Comparison of ENCODE assay signal across 8 cellular contexts in genomic region chr1:59976194-59977074, GRCh38. TPM values are rescaled to one million over a fixed set of nuclear protein-coding genes. Genes with fewer than 3 reads are reported as not detected.
DNase-seq lines count a peak whose midpoint lies in the region; ATAC-seq and TF ChIP-seq lines count a peak whose summit lies in the region.

No MANE protein-coding gene starts in this region.

- ATAC-seq in GM18867 (IDR thresholded peaks at IDR 0.05; ENCODE audit: unreplicated experiment), result peak; percentile 64
- ATAC-seq in Panc1, result peak; percentile 75
- no peak for ATAC-seq in HG02571 (IDR thresholded peaks at IDR 0.05; ENCODE audit: unreplicated experiment)

- H4K20me1 ChIP-seq in KMS-11 (ENCODE audit: insufficient read depth), result no peaks in the 10 kb centered on the region

- H3K9me3 ChIP-seq in Panc1 (ENCODE audit: control insufficient read depth, insufficient read depth, low read depth, low read length), result no peaks in the 10 kb centered on the region
- H3K9me3 ChIP-seq in cardiac muscle cell (ENCODE audit: low read depth), result no peaks in the 10 kb centered on the region

- in situ Hi-C loops in Panc1 (cut with HindIII; ENCODE audit: low pct_unique_long_range_greater_than_20kb, low sequenced_read_pairs), result no loop called here

- peaks cover 3% of the 10 kb centered on the region for H3K4me1 ChIP-seq in KMS-11 (ENCODE audit: low read depth, poor library complexity, severe bottlenecking)
- peaks cover 3% of the 10 kb centered on the region for H3K4me1 ChIP-seq in Panc1 (ENCODE audit: control insufficient read depth, insufficient read depth, low read length)
- no peaks in the 10 kb centered on the region for H3K4me1 ChIP-seq in cardiac muscle cell (ENCODE audit: low read depth)

- H3K4me2 ChIP-seq in KMS-11, result no peak overlapping the region

- no peak overlapping the region for H2AFZ ChIP-seq in KMS-11 (ENCODE audit: low read depth)

- CTCF ChIA-PET in Panc1 (lab: Charles Lee), result interaction anchor here (0.7 kb wide), 1 partner anchor 122 kb away, joined by 3 read pairs; no protein-coding TSS in a partner anchor

- no peaks in the 10 kb centered on the region for H3K79me2 ChIP-seq in KMS-11 (ENCODE audit: insufficient read depth, low read depth)

- H3K27me3 ChIP-seq in KMS-11 (ENCODE audit: insufficient read depth, low read depth) (no peaks in the 10 kb centered on the region), Panc1 (ENCODE audit: control insufficient read depth, insufficient read depth, low read length) (peaks cover 9% of the 10 kb centered on the region), cardiac muscle cell (peaks cover 13% of the 10 kb centered on the region)

- H3K27ac ChIP-seq in KMS-11 (no peak overlapping the region), Panc1 (ENCODE audit: low read length) (no peak overlapping the region), cardiac muscle cell (no peak overlapping the region)

- no TSS peak for BruUV-seq in Panc1 (replicated peaks; lab: Mats Ljungman, UMichigan)

- H3K4me3 ChIP-seq in AG09309 (ENCODE audit: control insufficient read depth, low read depth, low read length) (no peak overlapping the region), KMS-11 (IDR thresholded peaks at IDR 0.05; ENCODE audit: insufficient read depth, low read depth, low read length) (no peak overlapping the region), Panc1 (ENCODE audit: low read depth in 2 of 2, low read length in 2 of 2) (no peak overlapping the region), cardiac muscle cell (no peak overlapping the region)

- H3K9ac ChIP-seq in KMS-11, result no peak overlapping the region

- TF ChIP-seq CTCF in AG09309 (IDR thresholded peaks at IDR 0.05; ENCODE audit: control insufficient read depth, insufficient read depth, low read depth, low read length, missing control alignments), result peak; percentile 86
- peak; percentile 53 for TF ChIP-seq CTCF in KMS-11 (conservative IDR thresholded peaks at IDR 0.05; ENCODE audit: low read depth, low read length)
- peak; percentile 92 for TF ChIP-seq CTCF in Panc1 (IDR thresholded peaks at IDR 0.05)
- TF ChIP-seq CTCF in cardiac muscle cell (IDR thresholded peaks at IDR 0.05; ENCODE audit: low read depth, low read length), result peak; percentile 89

- POLR2A ChIA-PET in Panc1 (lab: Charles Lee), result interaction anchor here (0.6 kb wide), 1 partner anchor 263 kb away, joined by 3 read pairs; no protein-coding TSS in a partner anchor

- intact Hi-C loops in Panc1 (cut with micrococcal nuclease; ENCODE audit: unreplicated experiment), result loop anchor here (5.0 to 10.0 kb wide), 2 partner anchors 148 to 1066 kb away; no protein-coding TSS in a partner anchor
- intact Hi-C loops in posterior vena cava (cut with DNase I), result loop anchor here in 1 of 2 donors (10.0 kb wide), 2 partner anchors 158 to 1478 kb away; no protein-coding TSS in a partner anchor

- DNase-seq in AG09309 (ENCODE audit: low read depth) (no peak), Panc1 (ENCODE audit: low read depth, low spot score) (no peak), cardiac muscle cell (ENCODE audit: low read depth in 1 of 2, low spot score in 1 of 2) (peak; percentile 68), posterior vena cava (ENCODE audit: low spot score) (peak; percentile 89)
- DNase-seq in activated naive CD4-positive, alpha-beta T cell treated with anti-CD3 and anti-CD28 coated beads, Interleukin-2, amount 50 U/mL, for 16 hours, result peak; percentile 46

- no peaks in the 10 kb centered on the region for H3K36me3 ChIP-seq in KMS-11 (ENCODE audit: insufficient read depth)
- H3K36me3 ChIP-seq in Panc1 (ENCODE audit: control insufficient read depth, insufficient read depth, low read length), result no peaks in the 10 kb centered on the region
- no peaks in the 10 kb centered on the region for H3K36me3 ChIP-seq in cardiac muscle cell

RNA-seq across cellular contexts. Expression of gene CYP2J2, which starts 49.9 kb away (rescaled TPM):
- not detected for total RNA-seq in Panc1 (2021; ENCODE audit: unreplicated experiment)
- not detected for polyA plus RNA-seq in Panc1 (2012; ENCODE audit: insufficient read length)
- 3.8 and 7.6 TPM in 2 replicates for total RNA-seq in cardiac muscle cell
- 3.4 and 7.7 TPM in 2 replicates for polyA plus RNA-seq in cardiac muscle cell
- not detected for total RNA-seq in posterior vena cava

Comparison
In these comparisons a context has a peak if more than half of its experiments do, and no peak if none do; other contexts are left out.
1. DNase-seq: peak in activated naive CD4-positive, alpha-beta T cell treated with anti-CD3 and anti-CD28 coated beads, Interleukin-2, amount 50 U/mL, for 16 hours (single experiment), cardiac muscle cell (2 of 2) and posterior vena cava (single experiment); none in AG09309 (single experiment) and Panc1 (single experiment).
2. Peak in every context shown above with its lines, with median percentiles within 50 percentile points of each other: CTCF ChIP-seq.